1 cellular context compared by ENCODE assay signal in the genomic region with DNA sequence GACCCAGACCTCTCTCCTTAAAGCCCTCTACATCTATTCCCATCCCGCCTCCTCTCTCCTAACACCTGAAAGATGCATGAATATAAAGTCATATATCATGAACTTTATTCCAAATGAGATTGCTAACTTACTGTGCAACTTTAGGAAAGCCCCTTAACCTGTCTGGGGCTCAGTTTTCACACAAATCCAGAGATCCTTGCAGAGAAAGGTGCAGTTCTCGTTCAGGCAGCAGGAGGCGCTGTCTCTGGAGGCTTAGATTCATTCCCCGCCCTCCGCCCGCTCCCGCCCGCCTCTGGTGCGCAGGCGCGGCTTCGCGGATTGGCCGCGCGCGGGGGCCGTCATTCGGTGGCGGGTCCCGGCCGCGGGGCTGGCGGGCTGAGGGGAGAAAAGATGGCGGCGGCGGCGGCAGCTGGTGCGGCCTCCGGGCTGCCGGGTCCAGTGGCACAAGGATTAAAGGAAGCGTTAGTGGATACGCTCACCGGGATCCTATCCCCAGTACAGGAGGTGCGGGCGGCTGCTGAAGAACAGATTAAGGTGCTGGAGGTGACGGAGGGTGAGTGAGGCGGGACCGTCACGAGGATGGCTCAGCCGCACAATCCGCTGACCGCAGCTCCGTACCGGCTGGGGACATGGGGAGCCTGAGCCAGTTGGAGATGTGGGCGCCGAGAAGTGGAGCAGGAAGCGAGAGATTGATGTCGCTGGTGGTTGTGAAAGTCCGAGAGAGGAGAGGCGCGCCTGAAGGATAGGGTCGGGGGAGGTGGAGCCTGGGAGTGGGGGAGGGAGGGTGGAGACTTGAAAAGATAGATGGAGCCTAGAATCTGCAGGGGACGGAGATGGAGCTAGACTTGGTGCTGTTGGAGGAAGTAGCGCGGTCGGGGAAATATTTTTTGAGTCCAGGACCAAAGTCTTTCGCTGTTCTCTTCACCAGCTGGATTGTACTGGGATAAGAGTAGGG.
TF ChIP-seq lines count a peak whose summit lies in the region.

A gene (plus strand): TSS at position 338 of the 955 bp plus-strand sequence. CDS start 53 bp downstream, at position 391.

TF ChIP-seq in HepG2, 621 proteins besides CTCF, POLR2A, EP300 and RAD21 (continued from another document and continues in another):
- TF ChIP-seq, protein P1, sequence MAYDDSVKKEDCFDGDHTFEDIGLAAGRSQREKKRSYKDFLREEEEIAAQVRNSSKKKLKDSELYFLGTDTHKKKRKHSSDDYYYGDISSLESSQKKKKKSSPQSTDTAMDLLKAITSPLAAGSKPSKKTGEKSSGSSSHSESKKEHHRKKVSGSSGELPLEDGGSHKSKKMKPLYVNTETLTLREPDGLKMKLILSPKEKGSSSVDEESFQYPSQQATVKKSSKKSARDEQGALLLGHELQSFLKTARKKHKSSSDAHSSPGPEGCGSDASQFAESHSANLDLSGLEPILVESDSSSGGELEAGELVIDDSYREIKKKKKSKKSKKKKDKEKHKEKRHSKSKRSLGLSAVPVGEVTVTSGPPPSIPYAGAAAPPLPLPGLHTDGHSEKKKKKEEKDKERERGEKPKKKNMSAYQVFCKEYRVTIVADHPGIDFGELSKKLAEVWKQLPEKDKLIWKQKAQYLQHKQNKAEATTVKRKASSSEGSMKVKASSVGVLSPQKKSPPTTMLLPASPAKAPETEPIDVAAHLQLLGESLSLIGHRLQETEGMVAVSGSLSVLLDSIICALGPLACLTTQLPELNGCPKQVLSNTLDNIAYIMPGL (CRISPR knock-in tag; IDR thresholded peaks at IDR 0.05; ENCODE audit: borderline replicate concordance in 1 of 2, low read depth in 1 of 2), result peak; percentile 66 to 83; a peak in 3 of 4 replicates
- no peak for TF ChIP-seq ZNF20 (CRISPR knock-in tag; IDR thresholded peaks at IDR 0.05)
- TF ChIP-seq ZC3H13 (CRISPR knock-in tag; IDR thresholded peaks at IDR 0.05), result peak; percentile 53; the same call in 1 of the 2 replicates
- TF ChIP-seq ZMYM3 (CRISPR knock-in tag; IDR thresholded peaks at IDR 0.05), result peak; percentile 70
- TF ChIP-seq DR1 (CRISPR knock-in tag; IDR thresholded peaks at IDR 0.05), result peak; percentile 55; the same call in 1 of the 2 replicates
- TF ChIP-seq, protein P2, sequence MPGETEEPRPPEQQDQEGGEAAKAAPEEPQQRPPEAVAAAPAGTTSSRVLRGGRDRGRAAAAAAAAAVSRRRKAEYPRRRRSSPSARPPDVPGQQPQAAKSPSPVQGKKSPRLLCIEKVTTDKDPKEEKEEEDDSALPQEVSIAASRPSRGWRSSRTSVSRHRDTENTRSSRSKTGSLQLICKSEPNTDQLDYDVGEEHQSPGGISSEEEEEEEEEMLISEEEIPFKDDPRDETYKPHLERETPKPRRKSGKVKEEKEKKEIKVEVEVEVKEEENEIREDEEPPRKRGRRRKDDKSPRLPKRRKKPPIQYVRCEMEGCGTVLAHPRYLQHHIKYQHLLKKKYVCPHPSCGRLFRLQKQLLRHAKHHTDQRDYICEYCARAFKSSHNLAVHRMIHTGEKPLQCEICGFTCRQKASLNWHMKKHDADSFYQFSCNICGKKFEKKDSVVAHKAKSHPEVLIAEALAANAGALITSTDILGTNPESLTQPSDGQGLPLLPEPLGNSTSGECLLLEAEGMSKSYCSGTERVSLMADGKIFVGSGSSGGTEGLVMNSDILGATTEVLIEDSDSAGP (CRISPR knock-in tag; IDR thresholded peaks at IDR 0.05; ENCODE audit: borderline replicate concordance), result peak; percentile 71; the same call in 1 of the 2 replicates
- peak; percentile 83 for TF ChIP-seq SAP130 (CRISPR knock-in tag; IDR thresholded peaks at IDR 0.05; ENCODE audit: low read depth)
- TF ChIP-seq ZNF282 (IDR thresholded peaks at IDR 0.05; ENCODE audit: partially characterized antibody), result no peak
- TF ChIP-seq, protein P3, sequence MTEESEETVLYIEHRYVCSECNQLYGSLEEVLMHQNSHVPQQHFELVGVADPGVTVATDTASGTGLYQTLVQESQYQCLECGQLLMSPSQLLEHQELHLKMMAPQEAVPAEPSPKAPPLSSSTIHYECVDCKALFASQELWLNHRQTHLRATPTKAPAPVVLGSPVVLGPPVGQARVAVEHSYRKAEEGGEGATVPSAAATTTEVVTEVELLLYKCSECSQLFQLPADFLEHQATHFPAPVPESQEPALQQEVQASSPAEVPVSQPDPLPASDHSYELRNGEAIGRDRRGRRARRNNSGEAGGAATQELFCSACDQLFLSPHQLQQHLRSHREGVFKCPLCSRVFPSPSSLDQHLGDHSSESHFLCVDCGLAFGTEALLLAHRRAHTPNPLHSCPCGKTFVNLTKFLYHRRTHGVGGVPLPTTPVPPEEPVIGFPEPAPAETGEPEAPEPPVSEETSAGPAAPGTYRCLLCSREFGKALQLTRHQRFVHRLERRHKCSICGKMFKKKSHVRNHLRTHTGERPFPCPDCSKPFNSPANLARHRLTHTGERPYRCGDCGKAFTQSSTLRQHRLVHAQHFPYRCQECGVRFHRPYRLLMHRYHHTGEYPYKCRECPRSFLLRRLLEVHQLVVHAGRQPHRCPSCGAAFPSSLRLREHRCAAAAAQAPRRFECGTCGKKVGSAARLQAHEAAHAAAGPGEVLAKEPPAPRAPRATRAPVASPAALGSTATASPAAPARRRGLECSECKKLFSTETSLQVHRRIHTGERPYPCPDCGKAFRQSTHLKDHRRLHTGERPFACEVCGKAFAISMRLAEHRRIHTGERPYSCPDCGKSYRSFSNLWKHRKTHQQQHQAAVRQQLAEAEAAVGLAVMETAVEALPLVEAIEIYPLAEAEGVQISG (CRISPR knock-in tag; IDR thresholded peaks at IDR 0.05), result peak; percentile 99
- TF ChIP-seq THAP11 (CRISPR knock-in tag; IDR thresholded peaks at IDR 0.05), result peak; percentile 88
- TF ChIP-seq, protein P4, sequence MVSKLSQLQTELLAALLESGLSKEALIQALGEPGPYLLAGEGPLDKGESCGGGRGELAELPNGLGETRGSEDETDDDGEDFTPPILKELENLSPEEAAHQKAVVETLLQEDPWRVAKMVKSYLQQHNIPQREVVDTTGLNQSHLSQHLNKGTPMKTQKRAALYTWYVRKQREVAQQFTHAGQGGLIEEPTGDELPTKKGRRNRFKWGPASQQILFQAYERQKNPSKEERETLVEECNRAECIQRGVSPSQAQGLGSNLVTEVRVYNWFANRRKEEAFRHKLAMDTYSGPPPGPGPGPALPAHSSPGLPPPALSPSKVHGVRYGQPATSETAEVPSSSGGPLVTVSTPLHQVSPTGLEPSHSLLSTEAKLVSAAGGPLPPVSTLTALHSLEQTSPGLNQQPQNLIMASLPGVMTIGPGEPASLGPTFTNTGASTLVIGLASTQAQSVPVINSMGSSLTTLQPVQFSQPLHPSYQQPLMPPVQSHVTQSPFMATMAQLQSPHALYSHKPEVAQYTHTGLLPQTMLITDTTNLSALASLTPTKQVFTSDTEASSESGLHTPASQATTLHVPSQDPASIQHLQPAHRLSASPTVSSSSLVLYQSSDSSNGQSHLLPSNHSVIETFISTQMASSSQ (IDR thresholded peaks at IDR 0.05; ENCODE audit: low read depth), result no peak
- TF ChIP-seq, protein P4 (CRISPR knock-in tag; IDR thresholded peaks at IDR 0.05; ENCODE audit: borderline replicate concordance), result peak; percentile 16; the same call in 1 of the 2 replicates
- no peak for TF ChIP-seq REXO4 (CRISPR knock-in tag; IDR thresholded peaks at IDR 0.05; ENCODE audit: borderline replicate concordance)
- peak; percentile 58; the same call in 1 of the 2 replicates for TF ChIP-seq HIVEP1 (CRISPR knock-in tag; IDR thresholded peaks at IDR 0.05)
- TF ChIP-seq, protein P5, sequence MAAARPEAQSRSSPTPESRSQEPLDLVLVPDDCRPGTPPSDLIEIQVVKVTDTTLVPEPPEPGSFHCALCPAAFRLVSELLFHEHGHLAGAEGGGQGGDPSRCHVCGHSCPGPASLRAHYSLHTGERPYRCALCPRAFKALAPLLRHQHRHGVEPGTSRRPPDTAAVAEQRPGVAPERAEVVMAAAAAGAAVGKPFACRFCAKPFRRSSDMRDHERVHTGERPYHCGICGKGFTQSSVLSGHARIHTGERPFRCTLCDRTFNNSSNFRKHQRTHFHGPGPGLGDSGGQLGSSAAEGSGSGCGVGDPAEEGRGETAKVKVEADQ (CRISPR knock-in tag; IDR thresholded peaks at IDR 0.05; ENCODE audit: borderline replicate concordance), result peak; percentile 82
- TF ChIP-seq, protein P6, sequence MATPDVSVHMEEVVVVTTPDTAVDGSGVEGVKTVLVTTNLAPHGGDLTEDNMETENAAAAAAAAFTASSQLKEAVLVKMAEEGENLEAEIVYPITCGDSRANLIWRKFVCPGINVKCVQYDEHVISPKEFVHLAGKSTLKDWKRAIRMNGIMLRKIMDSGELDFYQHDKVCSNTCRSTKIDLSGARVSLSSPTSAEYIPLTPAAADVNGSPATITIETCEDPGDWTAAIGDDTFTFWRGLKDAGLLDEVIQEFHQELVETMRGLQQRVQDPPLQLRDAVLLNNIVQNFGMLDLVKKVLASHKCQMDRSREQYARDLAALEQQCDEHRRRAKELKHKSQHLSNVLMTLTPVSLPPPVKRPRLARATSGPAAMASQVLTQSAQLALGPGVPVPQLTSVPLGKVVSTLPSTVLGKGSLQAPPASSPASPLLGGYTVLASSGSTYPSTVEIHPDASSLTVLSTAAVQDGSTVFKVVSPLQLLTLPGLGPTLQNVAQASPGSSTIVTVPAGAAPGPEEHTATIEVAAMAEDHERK (CRISPR knock-in tag; IDR thresholded peaks at IDR 0.05; ENCODE audit: low read depth), result no peak
- TF ChIP-seq MAF1 (CRISPR knock-in tag; IDR thresholded peaks at IDR 0.05; ENCODE audit: borderline replicate concordance), result 0 out of 2 replicates have a peak, but pooled peaks have one; percentile 24
- TF ChIP-seq, protein P7, sequence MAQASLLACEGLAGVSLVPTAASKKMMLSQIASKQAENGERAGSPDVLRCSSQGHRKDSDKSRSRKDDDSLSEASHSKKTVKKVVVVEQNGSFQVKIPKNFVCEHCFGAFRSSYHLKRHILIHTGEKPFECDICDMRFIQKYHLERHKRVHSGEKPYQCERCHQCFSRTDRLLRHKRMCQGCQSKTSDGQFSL (CRISPR knock-in tag; IDR thresholded peaks at IDR 0.05), result 0 out of 2 replicates have a peak, but pooled peaks have one; percentile 47
- TF ChIP-seq ZNF468 (CRISPR knock-in tag; IDR thresholded peaks at IDR 0.05), result no peak
- TF ChIP-seq, protein P8, sequence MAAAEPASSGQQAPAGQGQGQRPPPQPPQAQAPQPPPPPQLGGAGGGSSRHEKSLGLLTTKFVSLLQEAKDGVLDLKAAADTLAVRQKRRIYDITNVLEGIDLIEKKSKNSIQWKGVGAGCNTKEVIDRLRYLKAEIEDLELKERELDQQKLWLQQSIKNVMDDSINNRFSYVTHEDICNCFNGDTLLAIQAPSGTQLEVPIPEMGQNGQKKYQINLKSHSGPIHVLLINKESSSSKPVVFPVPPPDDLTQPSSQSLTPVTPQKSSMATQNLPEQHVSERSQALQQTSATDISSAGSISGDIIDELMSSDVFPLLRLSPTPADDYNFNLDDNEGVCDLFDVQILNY (CRISPR knock-in tag; conservative IDR thresholded peaks at IDR 0.05), result peak; percentile 85
- TF ChIP-seq GZF1 (CRISPR knock-in tag; IDR thresholded peaks at IDR 0.05), result 0 out of 2 replicates have a peak, but pooled peaks have one; percentile 22
- peak; percentile 78 for TF ChIP-seq NFYC (CRISPR knock-in tag; IDR thresholded peaks at IDR 0.05)
- TF ChIP-seq ARNT2 (CRISPR knock-in tag; IDR thresholded peaks at IDR 0.05; ENCODE audit: low read depth), result peak; percentile 76
- TF ChIP-seq BORCS8-MEF2B (CRISPR knock-in tag; IDR thresholded peaks at IDR 0.05), result no peak; the same call in 1 of the 2 replicates
- TF ChIP-seq PHF8 (CRISPR knock-in tag; IDR thresholded peaks at IDR 0.05), result peak; percentile 84
- TF ChIP-seq, protein P9, sequence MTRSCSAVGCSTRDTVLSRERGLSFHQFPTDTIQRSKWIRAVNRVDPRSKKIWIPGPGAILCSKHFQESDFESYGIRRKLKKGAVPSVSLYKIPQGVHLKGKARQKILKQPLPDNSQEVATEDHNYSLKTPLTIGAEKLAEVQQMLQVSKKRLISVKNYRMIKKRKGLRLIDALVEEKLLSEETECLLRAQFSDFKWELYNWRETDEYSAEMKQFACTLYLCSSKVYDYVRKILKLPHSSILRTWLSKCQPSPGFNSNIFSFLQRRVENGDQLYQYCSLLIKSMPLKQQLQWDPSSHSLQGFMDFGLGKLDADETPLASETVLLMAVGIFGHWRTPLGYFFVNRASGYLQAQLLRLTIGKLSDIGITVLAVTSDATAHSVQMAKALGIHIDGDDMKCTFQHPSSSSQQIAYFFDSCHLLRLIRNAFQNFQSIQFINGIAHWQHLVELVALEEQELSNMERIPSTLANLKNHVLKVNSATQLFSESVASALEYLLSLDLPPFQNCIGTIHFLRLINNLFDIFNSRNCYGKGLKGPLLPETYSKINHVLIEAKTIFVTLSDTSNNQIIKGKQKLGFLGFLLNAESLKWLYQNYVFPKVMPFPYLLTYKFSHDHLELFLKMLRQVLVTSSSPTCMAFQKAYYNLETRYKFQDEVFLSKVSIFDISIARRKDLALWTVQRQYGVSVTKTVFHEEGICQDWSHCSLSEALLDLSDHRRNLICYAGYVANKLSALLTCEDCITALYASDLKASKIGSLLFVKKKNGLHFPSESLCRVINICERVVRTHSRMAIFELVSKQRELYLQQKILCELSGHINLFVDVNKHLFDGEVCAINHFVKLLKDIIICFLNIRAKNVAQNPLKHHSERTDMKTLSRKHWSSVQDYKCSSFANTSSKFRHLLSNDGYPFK (CRISPR knock-in tag; IDR thresholded peaks at IDR 0.05; ENCODE audit: borderline replicate concordance), result no peak
- TF ChIP-seq FOXK2 (IDR thresholded peaks at IDR 0.05), result no peak
- TF ChIP-seq NR2F2 (IDR thresholded peaks at IDR 0.05; ENCODE audit: borderline replicate concordance, low read depth), result no peak
- TF ChIP-seq, protein P10, sequence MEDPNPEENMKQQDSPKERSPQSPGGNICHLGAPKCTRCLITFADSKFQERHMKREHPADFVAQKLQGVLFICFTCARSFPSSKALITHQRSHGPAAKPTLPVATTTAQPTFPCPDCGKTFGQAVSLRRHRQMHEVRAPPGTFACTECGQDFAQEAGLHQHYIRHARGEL (CRISPR knock-in tag; IDR thresholded peaks at IDR 0.05), result no peak
- TF ChIP-seq PHF21A (CRISPR knock-in tag; IDR thresholded peaks at IDR 0.05), result peak; percentile 32; the same call in 1 of the 2 replicates
- TF ChIP-seq ZNF570 (CRISPR knock-in tag; IDR thresholded peaks at IDR 0.05; ENCODE audit: borderline replicate concordance), result no peak
- TF ChIP-seq ZNF891 (CRISPR knock-in tag; IDR thresholded peaks at IDR 0.05), result no peak
- TF ChIP-seq ZNF598 (CRISPR knock-in tag; IDR thresholded peaks at IDR 0.05; ENCODE audit: borderline replicate concordance), result peak; percentile 76; the same call in 1 of the 2 replicates
- peak; percentile 74; the same call in 1 of the 2 replicates for TF ChIP-seq ZNF879 (CRISPR knock-in tag; IDR thresholded peaks at IDR 0.05)
- TF ChIP-seq DNMT3B (CRISPR knock-in tag; conservative IDR thresholded peaks at IDR 0.05), result 0 out of 2 replicates have a peak, but pooled peaks have one; percentile 65
